ENCODE assay signal across 18 cellular contexts in genomic region chr17:12227547-12227946, GRCh38.
"Had no signal": no experiment of that assay in that cellular context is flagged by ENCODE, and none has a peak within 500 bp of the region (broad histone marks: within the 10 kb centered on the region; RNA-seq: fewer than 3 reads in every experiment).

No MANE protein-coding gene starts in this region.

- H3K27ac ChIP-seq: breast epithelium, psoas muscle, right lobe of liver had no signal

- DNase-seq: activated CD4-positive, alpha-beta T cell treated with anti-CD3 and anti-CD28 coated beads, Interleukin-2, amount 10 ng/mL, durations not matched to agents 7 days and 5 days; activated CD8-positive, alpha-beta T cell treated with anti-CD3 and anti-CD28 coated beads, Interleukin-2, amount 10 ng/mL, durations not matched to agents 7 days and 5 days; activated naive CD4-positive, alpha-beta T cell treated with anti-CD3 and anti-CD28 coated beads, Interleukin-2, amount 10 ng/mL, durations not matched to agents 7 days and 5 days; activated naive CD8-positive, alpha-beta T cell treated with anti-CD3 and anti-CD28 coated beads, Interleukin-2, amount 50 U/mL, for 24 hours; activated T-cell treated with anti-CD3 and anti-CD28 coated beads, Interleukin-2, amount 50 U/mL, for 24 hours; dermis blood vessel endothelial cell; effector memory CD4-positive, alpha-beta T cell; hippocampal formation; mammary epithelial cell; psoas muscle; right lobe of liver; SK-N-SH; stimulated activated naive B cell treated with anti-CD40 and anti-IgM and Interleukin-4, amounts not matched to agents 10 μg/mL and 1 μg/mL and 100 μg/mL, for 72 hours; T-cell; thyroid gland had no signal

- H3K4me3 ChIP-seq: breast epithelium, psoas muscle, right lobe of liver, thyroid gland had no signal

- H3K36me3 ChIP-seq: breast epithelium, right lobe of liver, thyroid gland had no signal

- ATAC-seq: activated CD4-positive, CD25-positive, alpha-beta regulatory T cell treated with anti-CD3 and anti-CD28 coated beads, Interleukin-2, amount 50 U/mL, for 24 hours; activated CD8-positive, alpha-beta T cell treated with anti-CD3 and anti-CD28 coated beads, Interleukin-2, amount 10 ng/mL, durations not matched to agents 7 days and 5 days; activated naive CD8-positive, alpha-beta T cell treated with anti-CD3 and anti-CD28 coated beads, Interleukin-2, amount 50 U/mL, for 24 hours; left lobe of liver; psoas muscle; right lobe of liver; stimulated activated naive B cell treated with anti-CD40 and anti-IgM and Interleukin-4, amounts not matched to agents 10 μg/mL and 1 μg/mL and 100 μg/mL, for 72 hours; T-cell had no signal

- H3K4me1 ChIP-seq: breast epithelium, psoas muscle, right lobe of liver had no signal

- H3K9me3 ChIP-seq: breast epithelium, psoas muscle, right lobe of liver, SK-N-SH, thyroid gland had no signal

- H3K27me3 ChIP-seq: breast epithelium, right lobe of liver, thyroid gland had no signal
